Comparison of ENCODE assay signal across 8 cellular contexts in genomic region chr13:51803422-51804294, GRCh38. TPM values are rescaled to one million over a fixed set of nuclear protein-coding genes. Genes with fewer than 3 reads are reported as not detected.
DNase-seq lines count a peak whose midpoint lies in the region; ATAC-seq, FAIRE-seq and TF ChIP-seq lines count a peak whose summit lies in the region.

TSS of gene DHRS12 (minus strand) at chr13:51804163. CDS start at chr13:51799659, 4,504 bp downstream.

- ATAC-seq in HG02610 (IDR thresholded peaks at IDR 0.05; ENCODE audit: unreplicated experiment): peak; percentile 82

- DNase-seq in GM12891 (ENCODE audit: insufficient read length, low spot score) (peak; percentile 86), NCI-H1105 (lab: John Stamatoyannopoulos, UW) (peak; percentile 55), right atrium auricular region (ENCODE audit: low spot score) (peak; percentile 95), uterus (peak; percentile 93 to 94)

- no peaks in the 10 kb centered on the region for H3K36me3 Mint-ChIP-seq in T-helper 1 cell treated with Interleukin-12 subunit alpha and Interleukin-12 subunit beta and Interleukin-4 antibody, amounts not matched to agents 30 μg/mL and 1 μg/mL, for 36 hours (ENCODE audit: low read depth)

- TF ChIP-seq POLR2A in GM12891 (IDR thresholded peaks at IDR 0.05; ENCODE audit: low read depth, low read length) (peak; percentile 59), uterus (IDR thresholded peaks at IDR 0.05) (peak; percentile 73 to 97)

- peak within 1 kb of the TSS; percentile 88 for H3K4me3 Mint-ChIP-seq in T-helper 1 cell treated with Interleukin-12 subunit alpha and Interleukin-12 subunit beta and Interleukin-4 antibody, amounts not matched to agents 30 μg/mL and 1 μg/mL, for 36 hours

- FAIRE-seq in GM12891 (lab: Jason Lieb, UNC): peak; percentile 89

- peaks cover 0 to 48% of the 10 kb centered on the region in 2 donors for H3K4me1 ChIP-seq in right atrium auricular region
- H3K4me1 ChIP-seq in rectal smooth muscle tissue (ENCODE audit: control insufficient read depth, insufficient read depth, low read length): peaks cover 24% of the 10 kb centered on the region
- peaks cover 4 to 14% of the 10 kb centered on the region in 2 donors for H3K4me1 ChIP-seq in uterus

- H3K27ac ChIP-seq in angular gyrus (ENCODE audit: low read depth, low read length) (peak within 1 kb of the TSS; percentile 98), right atrium auricular region (peak within 1 kb of the TSS; percentile 97 to 99), rectal smooth muscle tissue (ENCODE audit: low read depth, low read length) (peak within 1 kb of the TSS; percentile 97), uterus (peak within 1 kb of the TSS; percentile 99)

- H3K4me3 ChIP-seq in right atrium auricular region: peak within 1 kb of the TSS; percentile 48 to 75
- peak within 1 kb of the TSS; percentile 87 for H3K4me3 ChIP-seq in rectal smooth muscle tissue (ENCODE audit: low read length)
- H3K4me3 ChIP-seq in uterus: peak within 1 kb of the TSS; percentile 62 to 88

- H3K9me3 ChIP-seq in right atrium auricular region (no peaks in the 10 kb centered on the region), uterus (no peaks in the 10 kb centered on the region)

- no peaks in the 10 kb centered on the region for H3K9me3 Mint-ChIP-seq in T-helper 1 cell treated with Interleukin-12 subunit alpha and Interleukin-12 subunit beta and Interleukin-4 antibody, amounts not matched to agents 30 μg/mL and 1 μg/mL, for 36 hours

- H3K36me3 ChIP-seq in right atrium auricular region: peaks cover 2% of the 10 kb centered on the region
- no peaks in the 10 kb centered on the region for H3K36me3 ChIP-seq in rectal smooth muscle tissue (ENCODE audit: control insufficient read depth, insufficient read depth, low read length)
- H3K36me3 ChIP-seq in uterus: no peaks in the 10 kb centered on the region

- intact Hi-C loops in uterus (cut with DNase I; ENCODE audit: low total_unique reads): loop anchor here (10.0 kb wide), 1 partner anchor 349 kb away; the partner anchor contains the start of gene INTS6

- peak within 1 kb of the TSS; percentile 98 for H3K9ac ChIP-seq in rectal smooth muscle tissue (ENCODE audit: low read length)

- TF ChIP-seq CTCF in right atrium auricular region (IDR thresholded peaks at IDR 0.05): peak in 1 of 2 donors; percentile 19
- peak in 3 of 4 experiments; percentile 7 to 42 (median 16) for TF ChIP-seq CTCF in uterus (IDR thresholded peaks at IDR 0.05)

- H3K27me3 ChIP-seq in right atrium auricular region: no peaks in the 10 kb centered on the region
- H3K27me3 ChIP-seq in rectal smooth muscle tissue (ENCODE audit: control insufficient read depth, insufficient read depth, low read length): no peaks in the 10 kb centered on the region
- H3K27me3 ChIP-seq in uterus: no peaks in the 10 kb centered on the region

- peaks cover 31% of the 10 kb centered on the region for H3K4me1 Mint-ChIP-seq in T-helper 1 cell treated with Interleukin-12 subunit alpha and Interleukin-12 subunit beta and Interleukin-4 antibody, amounts not matched to agents 30 μg/mL and 1 μg/mL, for 36 hours (ENCODE audit: low read depth)

- peak within 1 kb of the TSS; percentile 98 for H3K27ac Mint-ChIP-seq in T-helper 1 cell treated with Interleukin-12 subunit alpha and Interleukin-12 subunit beta and Interleukin-4 antibody, amounts not matched to agents 30 μg/mL and 1 μg/mL, for 36 hours

- H3K27me3 Mint-ChIP-seq in T-helper 1 cell treated with Interleukin-12 subunit alpha and Interleukin-12 subunit beta and Interleukin-4 antibody, amounts not matched to agents 30 μg/mL and 1 μg/mL, for 36 hours (ENCODE audit: low read depth): peaks cover 2% of the 10 kb centered on the region

TF ChIP-seq in GM12891, 5 proteins besides CTCF, POLR2A, EP300 and RAD21:
- TF ChIP-seq TAF1 (IDR thresholded peaks at IDR 0.05; ENCODE audit: low read depth, low read length) (peak; percentile 24), POU2F2 (IDR thresholded peaks at IDR 0.05; ENCODE audit: low read depth, low read length) (peak; percentile 13; the same call in 1 of the 2 replicates), SPI1 (IDR thresholded peaks at IDR 0.05; ENCODE audit: low read depth, low read length) (0 out of 2 replicates have a peak, but pooled peaks have one; percentile 15), PAX5 (IDR thresholded peaks at IDR 0.05; ENCODE audit: insufficient read depth, low read length, severe bottlenecking) (no peak), POLR2AphosphoS5 (IDR thresholded peaks at IDR 0.05; ENCODE audit: low read depth, low read length) (no peak; the same call in none of the 2 replicates)
TF ChIP-seq in GM12891: peak in this region for 3.

RNA-seq across cellular contexts. Expression of gene DHRS12, which starts in this region (rescaled TPM):
- 9.3 TPM for polyA plus RNA-seq in GM12891 (2012; ENCODE audit: low read depth, missing spikeins)
- total RNA-seq in right atrium auricular region: 10 to 100 TPM in 1 of 2 donors, 1 to 10 TPM in 1; 9.6 to 10.1 TPM
- total RNA-seq in uterus: 10 to 100 TPM in 1 of 4 donors, 1 to 10 TPM in 3; 5.4 to 18.8 (median 8.5) TPM

Comparison
In these comparisons a context has a peak if more than half of its experiments do, and no peak if none do; other contexts are left out.
1. Peak in every context shown above with its lines: DNase-seq, ATAC-seq, H3K4me3 ChIP-seq and H3K27ac ChIP-seq.